In the genomic region with DNA sequence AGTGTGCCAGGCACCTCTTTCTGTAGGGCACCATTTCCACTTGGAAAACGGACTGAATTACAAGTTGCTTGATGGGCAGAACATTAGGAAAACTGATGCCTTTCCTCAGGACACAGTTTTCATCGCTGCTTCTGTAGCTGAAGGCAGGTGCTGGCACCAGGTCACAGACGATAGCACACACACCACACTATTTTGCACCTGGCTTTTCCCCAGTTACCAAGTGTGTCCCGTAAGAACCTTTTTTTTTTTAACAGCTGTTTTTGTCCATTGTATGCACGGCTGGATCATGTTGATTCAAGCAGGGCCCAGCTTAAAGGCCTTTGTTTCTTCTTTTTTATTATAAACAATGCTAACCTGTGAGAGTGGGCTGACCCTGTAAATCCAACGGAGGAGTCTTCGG, we compare ENCODE assay signal across 11 cellular contexts. TPM values are rescaled to one million over a fixed set of nuclear protein-coding genes. Genes with fewer than 3 reads are reported as not detected.
DNase-seq lines count a peak whose midpoint lies in the region; ATAC-seq and TF ChIP-seq lines count a peak whose summit lies in the region.
"Had no signal": no experiment of that assay in that cellular context is flagged by ENCODE, and none has a peak within 500 bp of the region (broad histone marks: within the 10 kb centered on the region; RNA-seq: fewer than 3 reads in every experiment).

No MANE protein-coding gene starts in this region.

- peak overlapping the region; percentile 85 for H3K27ac ChIP-seq in Panc1 (ENCODE audit: low read length)
- peak overlapping the region; percentile 71 to 82 for H3K27ac ChIP-seq in liver (ENCODE audit: low read depth in 1 of 2, low read length in 2 of 2)
- H3K27ac ChIP-seq in testis, result peak overlapping the region; percentile 73 to 96

- H3K27me3 ChIP-seq in Panc1 (ENCODE audit: control insufficient read depth, insufficient read depth, low read length) (no peaks in the 10 kb centered on the region), liver (ENCODE audit: control insufficient read depth in 4 of 4, insufficient read depth in 4 of 4, low read length in 3 of 4) (no peaks in the 10 kb centered on the region), testis (no peaks in the 10 kb centered on the region)

- no peaks in the 10 kb centered on the region for H3K9me3 ChIP-seq in Panc1 (ENCODE audit: control insufficient read depth, insufficient read depth, low read depth, low read length)
- no peaks in the 10 kb centered on the region for H3K9me3 ChIP-seq in liver (ENCODE audit: control insufficient read depth in 4 of 4, low read length in 3 of 4)
- H3K9me3 ChIP-seq in testis, result no peaks in the 10 kb centered on the region

- in situ Hi-C loops in Panc1 (cut with HindIII; ENCODE audit: low pct_unique_long_range_greater_than_20kb, low sequenced_read_pairs), result no loop called here

- peaks cover 29% of the 10 kb centered on the region for H3K4me1 ChIP-seq in Panc1 (ENCODE audit: control insufficient read depth, insufficient read depth, low read length)
- peaks cover 6 to 34% (median 22%) of the 10 kb centered on the region in 4 donors for H3K4me1 ChIP-seq in liver (ENCODE audit: control insufficient read depth in 4 of 4, insufficient read depth in 4 of 4, low read length in 3 of 4)
- H3K4me1 ChIP-seq in testis, result peaks cover 29% of the 10 kb centered on the region

- H3K9ac ChIP-seq in liver (ENCODE audit: low read depth in 1 of 2, low read length in 2 of 2), result no peak overlapping the region

- TF ChIP-seq CTCF in Panc1 (IDR thresholded peaks at IDR 0.05) (no peak), liver (IDR thresholded peaks at IDR 0.05; ENCODE audit: low read depth, low read length, missing input control) (no peak), testis (IDR thresholded peaks at IDR 0.05) (no peak)

- H3K36me3 ChIP-seq in Panc1 (ENCODE audit: control insufficient read depth, insufficient read depth, low read length), result no peaks in the 10 kb centered on the region; the same call in none of the 2 replicates
- peaks cover 0 to 12% (median 2%) of the 10 kb centered on the region in 4 donors for H3K36me3 ChIP-seq in liver (ENCODE audit: control insufficient read depth in 4 of 4, insufficient read depth in 3 of 4, low read depth in 1 of 4, low read length in 3 of 4)
- no peaks in the 10 kb centered on the region for H3K36me3 ChIP-seq in testis (ENCODE audit: low read depth, missing control alignments)

- no peak for ATAC-seq in activated CD4-positive, alpha-beta T cell treated with anti-CD3 and anti-CD28 coated beads for 36 hours
- no peak for ATAC-seq in Panc1
- ATAC-seq in HG02970 (IDR thresholded peaks at IDR 0.05; ENCODE audit: low FRiP score, unreplicated experiment), result no peak

- intact Hi-C loops in activated CD4-positive, alpha-beta T cell treated with anti-CD3 and anti-CD28 coated beads for 36 hours (cut with DNase I, micrococcal nuclease), result loop anchor here in 1 of 2 experiments (5.0 to 10.0 kb wide), 4 partner anchors 152 to 660 kb away; partner anchors contain the start of genes GPR146, MAFK and MICALL2
- intact Hi-C loops in Panc1 (cut with micrococcal nuclease; ENCODE audit: unreplicated experiment) (no loop called here), testis (cut with DNase I; ENCODE audit: low total_unique reads) (no loop called here)

- CTCF ChIA-PET in activated CD4-positive, alpha-beta T cell treated with anti-CD3 and anti-CD28 coated beads for 36 hours (lab: Charles Lee), result interaction anchor here (0.7 to 2.1 kb wide), 5 partner anchors 23 to 554 kb away, joined by 3 to 10 read pairs (median 5); no protein-coding TSS in a partner anchor
- CTCF ChIA-PET in Panc1 (lab: Charles Lee), result no interaction called here

- POLR2A ChIA-PET in activated CD4-positive, alpha-beta T cell treated with anti-CD3 and anti-CD28 coated beads for 36 hours (lab: Charles Lee), result interaction anchor here (1.2 kb wide), 1 partner anchor 43 kb away, joined by 3 read pairs; no protein-coding TSS in a partner anchor
- POLR2A ChIA-PET in Panc1 (lab: Charles Lee), result no interaction called here

- no peak overlapping the region for H3K4me3 Mint-ChIP-seq in activated CD4-positive, alpha-beta T cell treated with anti-CD3 and anti-CD28 coated beads for 36 hours

- H3K4me3 ChIP-seq in Panc1 (ENCODE audit: low read depth in 2 of 2, low read length in 2 of 2), result no peak overlapping the region
- no peak overlapping the region for H3K4me3 ChIP-seq in liver (ENCODE audit: low read depth in 1 of 3, low read length in 3 of 3)
- peak overlapping the region; percentile 37 to 38 for H3K4me3 ChIP-seq in testis

- no peaks in the 10 kb centered on the region for H3K27me3 Mint-ChIP-seq in activated CD4-positive, alpha-beta T cell treated with anti-CD3 and anti-CD28 coated beads for 36 hours

- no peak for DNase-seq in activated CD4-positive, alpha-beta T cell treated with anti-CD3 and anti-CD28 coated beads for 36 hours
- no peak for DNase-seq in activated CD4-positive, alpha-beta T cell treated with anti-CD3 and anti-CD28 coated beads, Interleukin-2, amount 50 U/mL, for 4 hours
- DNase-seq in Panc1 (ENCODE audit: low read depth, low spot score), result no peak
- DNase-seq in testis, result no peak
- DNase-seq in mesenteric fat pad (ENCODE audit: low spot score), result no peak
- DNase-seq in UCSD-AML1 (lab: John Stamatoyannopoulos, UW; ENCODE audit: unreplicated experiment), result no peak
- DNase-seq: ACHN; NCI-H1436; stimulated activated CD4-positive, alpha-beta T cell treated with anti-CD3 and anti-CD28 coated beads, Interleukin-12 subunit alpha, Interleukin-12 subunit beta, amount 100 ng/mL, for 4 hours had no signal

- no peak for TF ChIP-seq POLR2A in testis (IDR thresholded peaks at IDR 0.05)

- 84% methylated on average over 7 of the region's 7 CpGs for WGBS in liver
- WGBS in testis, 2 donors, result 56 to 58% methylated on average over 7 of the region's 7 CpGs

- no peak for TF ChIP-seq RAD21 in liver (IDR thresholded peaks at IDR 0.05)

- no peaks in the 10 kb centered on the region for H3K9me3 Mint-ChIP-seq in activated CD4-positive, alpha-beta T cell treated with anti-CD3 and anti-CD28 coated beads for 36 hours (ENCODE audit: low read depth)

- H3K27ac Mint-ChIP-seq in activated CD4-positive, alpha-beta T cell treated with anti-CD3 and anti-CD28 coated beads for 36 hours, result peak overlapping the region; percentile 47

- BruUV-seq in Panc1 (replicated peaks; lab: Mats Ljungman, UMichigan), result no TSS peak

- H3K4me1 Mint-ChIP-seq in activated CD4-positive, alpha-beta T cell treated with anti-CD3 and anti-CD28 coated beads for 36 hours, result peaks cover 31% of the 10 kb centered on the region

- peaks cover 28% of the 10 kb centered on the region for H3K36me3 Mint-ChIP-seq in activated CD4-positive, alpha-beta T cell treated with anti-CD3 and anti-CD28 coated beads for 36 hours (ENCODE audit: low read depth)

TF ChIP-seq in liver, 16 proteins besides CTCF, POLR2A, EP300 and RAD21:
- TF ChIP-seq EGR1 (IDR thresholded peaks at IDR 0.05; ENCODE audit: low read depth in 2 of 2) (no peak), HNF4A (conservative IDR thresholded peaks at IDR 0.05) (no peak), RXRA (IDR thresholded peaks at IDR 0.05) (no peak), GABPA (IDR thresholded peaks at IDR 0.05 in 1 of 2, conservative IDR thresholded peaks at IDR 0.05 in 1 of 2) (no peak), JUND (IDR thresholded peaks at IDR 0.05) (no peak), NR2F2 (IDR thresholded peaks at IDR 0.05) (no peak), YY1 (IDR thresholded peaks at IDR 0.05) (no peak), MAX (IDR thresholded peaks at IDR 0.05) (no peak), ZBTB33 (IDR thresholded peaks at IDR 0.05) (no peak), TAF1 (conservative IDR thresholded peaks at IDR 0.05) (no peak), SP1 (IDR thresholded peaks at IDR 0.05) (no peak), HNF4G (IDR thresholded peaks at IDR 0.05) (no peak), ATF3 (IDR thresholded peaks at IDR 0.05) (no peak), FOXA1 (IDR thresholded peaks at IDR 0.05) (no peak)

RNA-seq across cellular contexts. Expression of gene GET4, which starts 1.3 kb away (rescaled TPM):
- 10 to 100 TPM; 17.7 to 29.7 TPM for total RNA-seq in activated CD4-positive, alpha-beta T cell treated with anti-CD3 and anti-CD28 coated beads for 36 hours
- total RNA-seq in Panc1 (2021; ENCODE audit: unreplicated experiment) (90.9 TPM), liver (10 to 100 TPM; 19.5 to 30.3 TPM), testis (100 to 1,000 TPM; 128 to 141 TPM), mesenteric fat pad (29.8 TPM)
- 99.5 TPM for polyA plus RNA-seq in Panc1 (2012; ENCODE audit: insufficient read length)
- polyA plus RNA-seq in liver (10 to 100 TPM; 24.3 to 34.7 TPM), testis (ENCODE audit: insufficient read depth, low read depth, low replicate concordance) (89.0 TPM)

RNA-seq across cellular contexts. Expression of gene SUN1, which starts 42.8 kb away (rescaled TPM):
- 10 to 100 TPM; 71.3 to 74.6 TPM for total RNA-seq in activated CD4-positive, alpha-beta T cell treated with anti-CD3 and anti-CD28 coated beads for 36 hours
- 244 TPM for total RNA-seq in Panc1 (2021; ENCODE audit: unreplicated experiment)
- polyA plus RNA-seq in Panc1 (2012; ENCODE audit: insufficient read length), result 276 TPM
- total RNA-seq in liver, result 100 to 1,000 TPM in 1 of 2 donors, 10 to 100 TPM in 1; 50.9 to 162 TPM
- 10 to 100 TPM; 24.8 to 29.2 TPM for polyA plus RNA-seq in liver
- 100 to 1,000 TPM; 167 to 213 TPM for total RNA-seq in testis
- 173 TPM for polyA plus RNA-seq in testis (ENCODE audit: insufficient read depth, low read depth, low replicate concordance)
- total RNA-seq in mesenteric fat pad, result 144 TPM

Comparison
In these comparisons a context has a peak if more than half of its experiments do, and no peak if none do; other contexts are left out.
1. H3K4me3 ChIP-seq: peak in testis (2 of 2); none in Panc1 (0 of 2) and liver (0 of 3).
2. Peak in every context shown above with its lines, with median percentiles within 50 percentile points of each other: H3K27ac ChIP-seq.